Comparison of ENCODE assay signal across 27 cellular contexts in the genomic region with DNA sequence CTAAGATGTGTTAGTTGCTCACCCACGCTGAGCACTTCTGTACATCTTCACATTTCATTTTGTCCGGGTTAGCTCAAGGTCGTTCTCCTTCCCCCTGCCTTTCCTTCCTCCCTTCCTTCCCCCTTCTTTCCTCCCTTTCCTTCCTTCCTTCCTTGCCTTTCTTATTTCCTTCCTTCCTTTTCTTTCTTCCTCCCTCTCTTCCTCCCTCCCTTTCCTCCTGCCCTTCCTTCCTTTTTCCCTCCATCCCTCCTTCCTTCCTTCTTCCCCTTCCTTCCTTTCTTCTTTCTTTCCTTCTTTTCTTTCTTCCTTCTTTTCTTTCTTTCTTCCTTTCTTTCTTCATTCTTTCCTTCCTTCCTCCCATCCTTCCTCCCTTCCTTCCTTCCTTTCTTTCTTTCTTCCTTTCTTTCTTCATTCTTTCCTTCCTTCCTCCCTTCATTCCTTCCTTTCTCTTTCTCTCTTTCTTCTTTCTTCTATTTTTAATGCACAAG.
"Had no signal": no experiment of that assay in that cellular context is flagged by ENCODE, and none has a peak within 500 bp of the region (broad histone marks: within the 10 kb centered on the region; RNA-seq: fewer than 3 reads in every experiment).

No MANE protein-coding gene starts in this region.

- H3K27ac ChIP-seq: epithelial cell of prostate, esophagus squamous epithelium, left ventricle myocardium inferior, neutrophil, ovary, stomach, tibial artery, upper lobe of right lung had no signal

- H3K9me3 Mint-ChIP-seq: activated CD4-positive, alpha-beta memory T cell treated with anti-CD3 and anti-CD28 coated beads for 36 hours; activated CD4-positive, alpha-beta T cell treated with anti-CD3 and anti-CD28 coated beads, Interleukin-2, amount 10 ng/mL, durations not matched to agents 24 days and 14 days; activated naive CD4-positive, alpha-beta T cell treated with anti-CD3 and anti-CD28 coated beads, Interleukin-2, amount 50 U/mL, for 72 hours; activated T-cell treated with anti-CD3 and anti-CD28 coated beads, Interleukin-2, amount 50 U/mL, for 24 hours; central memory CD8-positive, alpha-beta T cell; natural killer cell treated with Interleukin-12 subunit alpha and Interleukin-12 subunit beta and Interleukin-15 and Interleukin-18, amount 100 ng/mL, for 72 hours; T-cell had no signal

- ATAC-seq: activated naive CD4-positive, alpha-beta T cell treated with anti-CD3 and anti-CD28 coated beads, Interleukin-2, amount 50 U/mL, for 72 hours; mucosa of descending colon; natural killer cell treated with Interleukin-12 subunit alpha and Interleukin-12 subunit beta and Interleukin-15 and Interleukin-18, amount 100 ng/mL, for 72 hours; stimulated activated naive B cell treated with anti-CD40 and anti-IgM and Interleukin-4, amounts not matched to agents 10 μg/mL and 1 μg/mL and 100 μg/mL, for 72 hours; T-cell; upper lobe of right lung had no signal

- H3K4me1 ChIP-seq: upper lobe of right lung had no signal

- H3K4me3 Mint-ChIP-seq: activated CD4-positive, alpha-beta memory T cell treated with anti-CD3 and anti-CD28 coated beads for 36 hours; activated CD4-positive, alpha-beta T cell treated with anti-CD3 and anti-CD28 coated beads, Interleukin-2, amount 10 ng/mL, durations not matched to agents 24 days and 14 days; activated T-cell treated with anti-CD3 and anti-CD28 coated beads, Interleukin-2, amount 50 U/mL, for 24 hours; central memory CD8-positive, alpha-beta T cell; dendritic cell treated with granulocyte-macrophage colony-stimulating factor and Interleukin-4, amounts not matched to agents 40 ng/mL and 50 ng/mL, for 4 days; natural killer cell treated with Interleukin-12 subunit alpha and Interleukin-12 subunit beta and Interleukin-15 and Interleukin-18, amount 100 ng/mL, for 72 hours; stimulated activated naive B cell treated with anti-CD40 and anti-IgM and Interleukin-4, amounts not matched to agents 10 μg/mL and 1 μg/mL and 100 μg/mL, for 72 hours; T-cell had no signal

- H3K36me3 Mint-ChIP-seq: activated CD4-positive, alpha-beta memory T cell treated with anti-CD3 and anti-CD28 coated beads for 36 hours; activated naive CD4-positive, alpha-beta T cell treated with anti-CD3 and anti-CD28 coated beads, Interleukin-2, amount 50 U/mL, for 72 hours; natural killer cell treated with Interleukin-12 subunit alpha and Interleukin-12 subunit beta and Interleukin-15 and Interleukin-18, amount 100 ng/mL, for 72 hours; stimulated activated naive B cell treated with anti-CD40 and anti-IgM and Interleukin-4, amounts not matched to agents 10 μg/mL and 1 μg/mL and 100 μg/mL, for 72 hours; T-cell had no signal

- H3K9me3 ChIP-seq: esophagus squamous epithelium, left ventricle myocardium inferior, mucosa of descending colon, neutrophil, ovary, stomach, tibial artery, upper lobe of right lung had no signal

- H3K27ac Mint-ChIP-seq: activated CD4-positive, alpha-beta memory T cell treated with anti-CD3 and anti-CD28 coated beads for 36 hours; activated CD4-positive, alpha-beta T cell treated with anti-CD3 and anti-CD28 coated beads, Interleukin-2, amount 10 ng/mL, durations not matched to agents 24 days and 14 days; activated naive CD4-positive, alpha-beta T cell treated with anti-CD3 and anti-CD28 coated beads, Interleukin-2, amount 50 U/mL, for 72 hours; activated T-cell treated with anti-CD3 and anti-CD28 coated beads, Interleukin-2, amount 50 U/mL, for 24 hours; dendritic cell treated with granulocyte-macrophage colony-stimulating factor and Interleukin-4, amounts not matched to agents 40 ng/mL and 50 ng/mL, for 4 days; natural killer cell treated with Interleukin-12 subunit alpha and Interleukin-12 subunit beta and Interleukin-15 and Interleukin-18, amount 100 ng/mL, for 72 hours; progenitor cell of endocrine pancreas; stimulated activated naive B cell treated with anti-CD40 and anti-IgM and Interleukin-4, amounts not matched to agents 10 μg/mL and 1 μg/mL and 100 μg/mL, for 72 hours had no signal

- H3K27me3 ChIP-seq: neutrophil, ovary, stomach, upper lobe of right lung had no signal

- DNase-seq: activated CD4-positive, alpha-beta memory T cell treated with anti-CD3 and anti-CD28 coated beads for 36 hours; activated CD4-positive, alpha-beta T cell treated with anti-CD3 and anti-CD28 coated beads, Interleukin-2, amount 10 ng/mL, durations not matched to agents 24 days and 14 days; activated CD4-positive, CD25-positive, alpha-beta regulatory T cell treated with anti-CD3 and anti-CD28 coated beads, Interleukin-2, amount 50 U/mL, for 72 hours; activated CD8-positive, alpha-beta memory T cell treated with anti-CD3 and anti-CD28 coated beads, Interleukin-2, amount 50 U/mL, for 48 hours; activated gamma-delta T cell treated with Interleukin-2 at 50 U/mL for 16 hours; activated T-cell treated with anti-CD3 and anti-CD28 coated beads, Interleukin-2, amount 50 U/mL, for 24 hours; esophagus squamous epithelium; foreskin melanocyte; left ventricle myocardium inferior; mucosa of descending colon; ovary; small intestine; stimulated activated CD4-positive, alpha-beta T cell treated with anti-CD3 and anti-CD28 coated beads, Interleukin-1b, Interleukin-23, amount 100 ng/mL, for 48 hours; stimulated activated CD4-positive, alpha-beta T cell treated with anti-CD3 and anti-CD28 coated beads, Interleukin-4, amount 100 ng/mL, for 4 hours; stimulated activated naive B cell treated with anti-CD40 and anti-IgM and Interleukin-4, amounts not matched to agents 10 μg/mL and 1 μg/mL and 100 μg/mL, for 72 hours; stomach; T-cell; tibial artery; upper lobe of right lung had no signal

- H3K4me1 Mint-ChIP-seq: central memory CD8-positive, alpha-beta T cell had no signal

- H3K4me3 ChIP-seq: esophagus squamous epithelium, left ventricle myocardium inferior, lung, mucosa of descending colon, ovary, stomach, tibial artery, upper lobe of right lung had no signal

- H3K36me3 ChIP-seq: esophagus squamous epithelium, left ventricle myocardium inferior, neutrophil, ovary, stomach, tibial artery, upper lobe of right lung had no signal

- H3K27me3 Mint-ChIP-seq: dendritic cell treated with granulocyte-macrophage colony-stimulating factor and Interleukin-4, amounts not matched to agents 40 ng/mL and 50 ng/mL, for 4 days had no signal
